8 cellular contexts compared by ENCODE assay signal in genomic region chr1:9537863-9538668, GRCh38. TPM values are rescaled to one million over a fixed set of nuclear protein-coding genes. Genes with fewer than 3 reads are reported as not detected.
DNase-seq lines count a peak whose midpoint lies in the region; ATAC-seq and TF ChIP-seq lines count a peak whose summit lies in the region.

No MANE protein-coding gene starts in this region.

- peak overlapping the region; percentile 92 for H3K27ac Mint-ChIP-seq in chondrocyte (ENCODE audit: unreplicated experiment)

- H3K4me3 Mint-ChIP-seq in chondrocyte (ENCODE audit: unreplicated experiment) = no peak overlapping the region

- peaks cover 24% of the 10 kb centered on the region for H3K4me1 Mint-ChIP-seq in chondrocyte (ENCODE audit: low read depth)

- H3K36me3 Mint-ChIP-seq in chondrocyte (ENCODE audit: low read depth) = no peaks in the 10 kb centered on the region

- H3K9me3 ChIP-seq in neuron (ENCODE audit: low read length) = no peaks in the 10 kb centered on the region

- in situ Hi-C loops in G401 (cut with HindIII; ENCODE audit: low sequenced_read_pairs) = no loop called here

- H3K36me3 ChIP-seq in neuron (ENCODE audit: insufficient read depth, low read length) = peaks cover 4% of the 10 kb centered on the region

- H3K9me3 Mint-ChIP-seq in chondrocyte (ENCODE audit: low read depth) = no peaks in the 10 kb centered on the region

- H3K27me3 ChIP-seq in neuron (ENCODE audit: insufficient read depth, low read length) = no peaks in the 10 kb centered on the region

- H3K27me3 Mint-ChIP-seq in chondrocyte (ENCODE audit: low read depth) = no peaks in the 10 kb centered on the region

- ATAC-seq in GM19035 (IDR thresholded peaks at IDR 0.05; ENCODE audit: unreplicated experiment) (no peak), GM21619 (IDR thresholded peaks at IDR 0.05; ENCODE audit: unreplicated experiment) (no peak)

- TF ChIP-seq CTCF in chondrocyte (IDR thresholded peaks at IDR 0.05) = no peak

- H3K4me1 ChIP-seq in neuron (ENCODE audit: insufficient read depth, low read length) = peaks cover 9% of the 10 kb centered on the region

- H2AFZ ChIP-seq in neuron (ENCODE audit: low read depth, low read length) = peak overlapping the region; percentile 31

- DNase-seq in DMS53 (lab: John Stamatoyannopoulos, UW) = peak; percentile 89
- DNase-seq in NCI-H510A treated with DMSO at 0.1 percent for 48 hours (lab: John Stamatoyannopoulos, UW) = peak; percentile 98
- peak; percentile 3 for DNase-seq in chondrocyte (ENCODE audit: low spot score)
- DNase-seq in G401 (ENCODE audit: low spot score) = no peak
- no peak for DNase-seq in NCI-H1930 (lab: John Stamatoyannopoulos, UW)

- H3K4me3 ChIP-seq in neuron (ENCODE audit: low read length) = no peak overlapping the region

RNA-seq across cellular contexts. Expression of gene SLC25A33, which starts 1.2 kb away (rescaled TPM):
- 5.9 to 6.8 TPM (median 6.6 TPM) in 3 replicates for total RNA-seq in chondrocyte
- total RNA-seq in G401 (2014; rRNA removed; shearing (Covaris generic)) = 42.2 and 48.5 TPM in 2 replicates

RNA-seq across cellular contexts. Expression of gene TMEM201, which starts 50.6 kb away (rescaled TPM):
- total RNA-seq in chondrocyte = 10.4 to 13.4 TPM (median 10.6 TPM) in 3 replicates
- total RNA-seq in G401 (2014; rRNA removed; shearing (Covaris generic)) = 65.2 and 68.3 TPM in 2 replicates

Comparison
In these comparisons a context has a peak if more than half of its experiments do, and no peak if none do; other contexts are left out.
1. DNase-seq: peak in DMS53 (single experiment), NCI-H510A treated with DMSO at 0.1 percent for 48 hours (single experiment) and chondrocyte (single experiment); none in G401 (single experiment) and NCI-H1930 (0 of 2).